In the genomic region with DNA sequence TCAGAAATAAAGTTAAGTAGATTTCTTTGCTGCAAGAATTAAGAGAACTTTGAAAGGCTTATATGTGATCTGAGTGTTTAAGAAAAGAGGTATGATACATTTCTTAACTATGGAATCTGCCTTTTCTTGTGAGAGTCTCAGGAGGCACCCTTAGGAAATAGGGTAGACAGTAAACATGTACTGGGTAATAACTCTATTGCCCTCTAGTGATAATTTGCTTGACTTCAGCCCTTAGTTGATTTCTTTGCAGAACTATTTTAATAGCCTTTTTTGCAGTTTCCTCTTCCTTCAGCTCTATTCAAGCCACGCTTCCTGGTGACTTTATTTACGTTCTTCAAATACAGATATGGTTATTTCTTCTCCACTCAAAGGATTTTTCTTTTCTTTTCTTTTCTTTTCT, we compare ENCODE assay signal across 8 cellular contexts. TPM values are rescaled to one million over a fixed set of nuclear protein-coding genes. Genes with fewer than 3 reads are reported as not detected.
DNase-seq lines count a peak whose midpoint lies in the region.

No MANE protein-coding gene starts in this region.

- H3K79me1 ChIP-seq in neuronal stem cell (ENCODE audit: low read depth, low read length) = no peaks in the 10 kb centered on the region

- no peak overlapping the region for H2BK12ac ChIP-seq in neuronal stem cell (ENCODE audit: low read length)

- H3K9me3 ChIP-seq in neuronal stem cell (replicated peaks in 1 of 2; ENCODE audit: control insufficient read depth in 2 of 2, insufficient read depth in 1 of 2, low read depth in 1 of 2, low read length in 2 of 2) = no peaks in the 10 kb centered on the region

- H3K4me1 Mint-ChIP-seq in activated T-cell treated with anti-CD3 and anti-CD28 coated beads, Interleukin-2, amount 50 U/mL, for 24 hours (ENCODE audit: low read depth) = no peaks in the 10 kb centered on the region

- no peak overlapping the region for H2BK5ac ChIP-seq in neuronal stem cell (ENCODE audit: low read length)

- no peak overlapping the region for H2BK120ac ChIP-seq in neuronal stem cell (ENCODE audit: low read depth, low read length)

- no peak overlapping the region for H3K18ac ChIP-seq in neuronal stem cell (ENCODE audit: low read length)

- H3K9me3 Mint-ChIP-seq in activated T-cell treated with anti-CD3 and anti-CD28 coated beads, Interleukin-2, amount 50 U/mL, for 24 hours = no peaks in the 10 kb centered on the region

- no peak overlapping the region for H3K9ac ChIP-seq in neuronal stem cell (ENCODE audit: low read depth, low read length, poor library complexity)

- H3K4me2 ChIP-seq in neuronal stem cell (ENCODE audit: insufficient read depth, low read length, poor library complexity, severe bottlenecking) = no peak overlapping the region

- no peak overlapping the region for H3K27ac Mint-ChIP-seq in activated T-cell treated with anti-CD3 and anti-CD28 coated beads, Interleukin-2, amount 50 U/mL, for 24 hours

- H2BK15ac ChIP-seq in neuronal stem cell (ENCODE audit: low read length) = no peak overlapping the region

- no peaks in the 10 kb centered on the region for H3K4me1 ChIP-seq in neuronal stem cell (ENCODE audit: control insufficient read depth in 2 of 2, insufficient read depth in 1 of 2, low read depth in 1 of 2, low read length in 2 of 2)

- no peak overlapping the region for H3K4me3 Mint-ChIP-seq in activated T-cell treated with anti-CD3 and anti-CD28 coated beads, Interleukin-2, amount 50 U/mL, for 24 hours

- no peak overlapping the region for H3K14ac ChIP-seq in neuronal stem cell (ENCODE audit: low read length)

- no peaks in the 10 kb centered on the region for H3K36me3 Mint-ChIP-seq in activated T-cell treated with anti-CD3 and anti-CD28 coated beads, Interleukin-2, amount 50 U/mL, for 24 hours (ENCODE audit: low read depth)

- WGBS in neuronal stem cell (ENCODE audit: extremely low coverage in 2 of 2, insufficient read length in 2 of 2, insufficient replicate concordance in 1 of 2), 2 donors = no CpG with 5 or more reads among the region's 2 CpGs

- no peak overlapping the region for H2AFZ ChIP-seq in neuronal stem cell (ENCODE audit: low read length)

- H2AK5ac ChIP-seq in neuronal stem cell (ENCODE audit: low read depth, low read length) = no peak overlapping the region

- no peak overlapping the region for H4K8ac ChIP-seq in neuronal stem cell (ENCODE audit: low read depth, low read length)

- no peaks in the 10 kb centered on the region for H3K36me3 ChIP-seq in neuronal stem cell (replicated peaks in 1 of 2; ENCODE audit: control insufficient read depth in 2 of 2, insufficient read depth in 2 of 2, low read length in 2 of 2)

- H3K27me3 Mint-ChIP-seq in activated T-cell treated with anti-CD3 and anti-CD28 coated beads, Interleukin-2, amount 50 U/mL, for 24 hours = peaks cover 22% of the 10 kb centered on the region

- no peak overlapping the region for H3K4me3 ChIP-seq in neuronal stem cell (ENCODE audit: low read length in 2 of 2)

- no peak overlapping the region for H3K4ac ChIP-seq in neuronal stem cell (ENCODE audit: low read length)

- no peaks in the 10 kb centered on the region for H3K27me3 ChIP-seq in neuronal stem cell (ENCODE audit: control insufficient read depth in 3 of 3, insufficient read depth in 3 of 3, low read depth in 1 of 3, low read length in 3 of 3)

- H4K91ac ChIP-seq in neuronal stem cell (ENCODE audit: low read depth, low read length, poor library complexity) = no peak overlapping the region

- no peak overlapping the region for H3K27ac ChIP-seq in neuronal stem cell (replicated peaks; ENCODE audit: low read length)

- H3K23ac ChIP-seq in neuronal stem cell (ENCODE audit: low read depth, low read length, poor library complexity) = no peak overlapping the region

- peak; percentile 56 for DNase-seq in GDM1 (lab: John Stamatoyannopoulos, UW)
- peak; percentile 19 for DNase-seq in NAMALWA (ENCODE audit: low spot score)
- DNase-seq in cerebellar cortex (ENCODE audit: low spot score) = peak; percentile 2
- DNase-seq in myocyte (ENCODE audit: low read depth) = peak; percentile 50
- no peak for DNase-seq in activated T-cell treated with anti-CD3 and anti-CD28 coated beads, Interleukin-2, amount 50 U/mL, for 24 hours
- DNase-seq in activated effector memory CD4-positive, alpha-beta T cell treated with anti-CD3 and anti-CD28 coated beads, Interleukin-2, amount 50 U/mL, for 16 hours = no peak
- DNase-seq in DMS114 treated with DMSO at 0.1 percent for 48 hours (lab: John Stamatoyannopoulos, UW; ENCODE audit: unreplicated experiment) = no peak
- DNase-seq in neuronal stem cell (ENCODE audit: low spot score) = no peak

RNA-seq across cellular contexts. Expression of gene CCNA1, which starts 37.0 kb away (rescaled TPM):
- total RNA-seq in myocyte = 0.47 and 1.3 TPM in 2 replicates
- polyA plus RNA-seq in myocyte (2012) = 0.19 TPM
- polyA plus RNA-seq in neuronal stem cell (2013, experiment 1 of 2) = 3.0 TPM
- polyA plus RNA-seq in neuronal stem cell (2013, experiment 2 of 2) = 3.0 TPM

RNA-seq across cellular contexts. Expression of gene SPART, which starts 49.1 kb away (rescaled TPM):
- total RNA-seq in myocyte = 120 and 153 TPM in 2 replicates
- polyA plus RNA-seq in myocyte (2012) = 66.2 TPM
- 63.6 TPM for polyA plus RNA-seq in neuronal stem cell (2013, experiment 1 of 2)
- 63.9 TPM for polyA plus RNA-seq in neuronal stem cell (2013, experiment 2 of 2)

Comparison
In these comparisons a context has a peak if more than half of its experiments do, and no peak if none do; other contexts are left out.
1. DNase-seq: peak in GDM1 (single experiment), NAMALWA (single experiment), cerebellar cortex (single experiment) and myocyte (single experiment); none in activated T-cell treated with anti-CD3 and anti-CD28 coated beads, Interleukin-2, amount 50 U/mL, for 24 hours (single experiment), activated effector memory CD4-positive, alpha-beta T cell treated with anti-CD3 and anti-CD28 coated beads, Interleukin-2, amount 50 U/mL, for 16 hours (single experiment), DMS114 treated with DMSO at 0.1 percent for 48 hours (single experiment) and neuronal stem cell (single experiment).